Comparison of ENCODE assay signal across 24 cellular contexts in the genomic region with DNA sequence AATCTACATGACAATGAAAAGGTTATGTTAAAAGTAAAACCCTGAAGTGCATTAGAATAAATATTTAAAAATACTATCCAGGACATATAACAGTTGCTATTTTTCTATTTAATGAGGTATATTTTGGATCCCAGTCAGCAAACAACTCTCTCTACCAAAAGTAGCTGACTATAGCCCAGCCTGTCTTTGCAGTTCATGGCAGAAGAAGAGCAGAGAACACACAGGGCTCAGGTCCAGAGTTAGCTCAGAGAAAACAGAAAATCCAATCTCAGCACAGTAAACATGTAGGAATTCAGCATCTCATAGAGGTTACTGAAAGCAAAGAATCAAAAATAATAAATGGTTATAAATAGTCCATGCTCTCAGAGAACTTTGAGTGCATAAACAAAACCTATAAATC.
DNase-seq lines count a peak whose midpoint lies in the region; ATAC-seq and TF ChIP-seq lines count a peak whose summit lies in the region.
"Had no signal": no experiment of that assay in that cellular context is flagged by ENCODE, and none has a peak within 500 bp of the region (broad histone marks: within the 10 kb centered on the region; RNA-seq: fewer than 3 reads in every experiment).

No MANE protein-coding gene starts in this region.

- no peaks in the 10 kb centered on the region for H3K27me3 ChIP-seq in rectal smooth muscle tissue (ENCODE audit: control insufficient read depth, insufficient read depth, low read length)
- H3K27me3 ChIP-seq: BE2C; BLaER1 treated with 17β-estradiol and CSF1 and Interleukin-3, amounts not matched to agents 10 nM and 100 nM had no signal

- ATAC-seq in activated T-cell treated with anti-CD3 and anti-CD28 coated beads, Interleukin-2, amount 50 U/mL, for 72 hours (replicated peaks in 1 of 2), result no peak
- no peak for ATAC-seq in HG03469 (IDR thresholded peaks at IDR 0.05; ENCODE audit: unreplicated experiment)
- ATAC-seq: A549, GM12878, GM23338, HCT116 had no signal

- H3K4me1 ChIP-seq in rectal smooth muscle tissue (ENCODE audit: control insufficient read depth, insufficient read depth, low read length), result peaks cover 3% of the 10 kb centered on the region
- H3K4me1 ChIP-seq: A549; BE2C; BLaER1 treated with 17β-estradiol and CSF1 and Interleukin-3, amounts not matched to agents 10 nM and 100 nM had no signal

- H3K36me3 Mint-ChIP-seq in glutamatergic neuron (ENCODE audit: unreplicated experiment), result peaks cover 2% of the 10 kb centered on the region
- H3K36me3 Mint-ChIP-seq in activated T-cell treated with anti-CD3 and anti-CD28 coated beads, Interleukin-2, amount 50 U/mL, for 72 hours (ENCODE audit: insufficient read depth in 2 of 2), result peaks cover 0 to under 1% of the 10 kb centered on the region in 2 donors
- H3K36me3 Mint-ChIP-seq: CD14-positive monocyte had no signal

- H3K9me3 Mint-ChIP-seq in glutamatergic neuron (ENCODE audit: unreplicated experiment), result peaks cover 3% of the 10 kb centered on the region
- peaks cover under 1% of the 10 kb centered on the region in 2 donors for H3K9me3 Mint-ChIP-seq in activated T-cell treated with anti-CD3 and anti-CD28 coated beads, Interleukin-2, amount 50 U/mL, for 72 hours
- H3K9me3 Mint-ChIP-seq: CD4-positive, alpha-beta T cell had no signal

- DNase-seq in LNCaP clone FGC (ENCODE audit: low read depth), result peak; percentile 90
- DNase-seq in NCI-H82 treated with DMSO at 0.1 percent for 48 hours (lab: John Stamatoyannopoulos, UW; ENCODE audit: unreplicated experiment), result peak; percentile 7
- DNase-seq in fibroblast of villous mesenchyme (ENCODE audit: low read depth), result peak; percentile 56
- no peak for DNase-seq in glutamatergic neuron
- DNase-seq in activated T-cell treated with anti-CD3 and anti-CD28 coated beads, Interleukin-2, amount 50 U/mL, for 72 hours, result no peak
- DNase-seq: 8988T; ACHN; AML-193; BE2C; CD4-positive, alpha-beta T cell; CD8-positive, alpha-beta memory T cell; DMS 273 treated with DMSO at 0.1 percent for 48 hours; DMS79; EL; GDM1; H9 had no signal

- TF ChIP-seq CTCF in LNCaP clone FGC (IDR thresholded peaks at IDR 0.05; ENCODE audit: control insufficient read depth, extremely low read depth, insufficient read depth) (no peak), fibroblast of villous mesenchyme (IDR thresholded peaks at IDR 0.05; ENCODE audit: insufficient read depth, low read depth, low read length) (no peak), glutamatergic neuron (IDR thresholded peaks at IDR 0.05; ENCODE audit: partially characterized antibody, unreplicated experiment) (no peak)

- no peak overlapping the region for H3K9ac ChIP-seq in rectal smooth muscle tissue (ENCODE audit: low read length)
- H3K9ac ChIP-seq: BLaER1 treated with 17β-estradiol and CSF1 and Interleukin-3, amounts not matched to agents 10 nM and 100 nM had no signal

- no peak overlapping the region for H3K4me3 ChIP-seq in LNCaP clone FGC (ENCODE audit: low read depth, low read length)
- no peak overlapping the region for H3K4me3 ChIP-seq in fibroblast of villous mesenchyme (ENCODE audit: low read depth, low read length)
- H3K4me3 ChIP-seq in rectal smooth muscle tissue (ENCODE audit: low read length), result no peak overlapping the region
- H3K4me3 ChIP-seq: A549; BLaER1 treated with 17β-estradiol and CSF1 and Interleukin-3, amounts not matched to agents 10 nM and 100 nM; GM12878; GM23338 had no signal

- H3K27me3 Mint-ChIP-seq in glutamatergic neuron (ENCODE audit: unreplicated experiment), result no peaks in the 10 kb centered on the region
- no peaks in the 10 kb centered on the region for H3K27me3 Mint-ChIP-seq in activated T-cell treated with anti-CD3 and anti-CD28 coated beads, Interleukin-2, amount 50 U/mL, for 72 hours (ENCODE audit: low read depth)
- H3K27me3 Mint-ChIP-seq: CD4-positive, alpha-beta T cell; CD8-positive, alpha-beta memory T cell had no signal

- H3K27ac ChIP-seq in rectal smooth muscle tissue (ENCODE audit: low read depth, low read length), result peak overlapping the region; percentile 24
- H3K27ac ChIP-seq: A549; BLaER1 treated with 17β-estradiol and CSF1 and Interleukin-3, amounts not matched to agents 10 nM and 100 nM had no signal

- H3K27ac Mint-ChIP-seq in glutamatergic neuron (ENCODE audit: unreplicated experiment), result no peak overlapping the region
- no peak overlapping the region for H3K27ac Mint-ChIP-seq in activated T-cell treated with anti-CD3 and anti-CD28 coated beads, Interleukin-2, amount 50 U/mL, for 72 hours
- H3K27ac Mint-ChIP-seq: CD14-positive monocyte; CD4-positive, alpha-beta T cell; CD8-positive, alpha-beta memory T cell; GM23338; H9 had no signal

- no peaks in the 10 kb centered on the region for H3K36me3 ChIP-seq in rectal smooth muscle tissue (ENCODE audit: control insufficient read depth, insufficient read depth, low read length)
- H3K36me3 ChIP-seq: BE2C; BLaER1 treated with 17β-estradiol and CSF1 and Interleukin-3, amounts not matched to agents 10 nM and 100 nM had no signal

- peaks cover 4% of the 10 kb centered on the region for H3K4me1 Mint-ChIP-seq in glutamatergic neuron (ENCODE audit: low read depth, unreplicated experiment)
- no peaks in the 10 kb centered on the region for H3K4me1 Mint-ChIP-seq in activated T-cell treated with anti-CD3 and anti-CD28 coated beads, Interleukin-2, amount 50 U/mL, for 72 hours (ENCODE audit: low read depth)
- H3K4me1 Mint-ChIP-seq: CD14-positive monocyte; CD8-positive, alpha-beta memory T cell had no signal

- H3K4me3 Mint-ChIP-seq in glutamatergic neuron (ENCODE audit: unreplicated experiment), result no peak overlapping the region
- no peak overlapping the region for H3K4me3 Mint-ChIP-seq in activated T-cell treated with anti-CD3 and anti-CD28 coated beads, Interleukin-2, amount 50 U/mL, for 72 hours
- H3K4me3 Mint-ChIP-seq: CD14-positive monocyte; CD4-positive, alpha-beta T cell; CD8-positive, alpha-beta memory T cell; GM23338; H9 had no signal

Comparison
In these comparisons a context has a peak if more than half of its experiments do, and no peak if none do; other contexts are left out.
1. DNase-seq: peak in LNCaP clone FGC (single experiment), NCI-H82 treated with DMSO at 0.1 percent for 48 hours (single experiment) and fibroblast of villous mesenchyme (single experiment); none in glutamatergic neuron (single experiment) and activated T-cell treated with anti-CD3 and anti-CD28 coated beads, Interleukin-2, amount 50 U/mL, for 72 hours (0 of 2).